In the genomic region with DNA sequence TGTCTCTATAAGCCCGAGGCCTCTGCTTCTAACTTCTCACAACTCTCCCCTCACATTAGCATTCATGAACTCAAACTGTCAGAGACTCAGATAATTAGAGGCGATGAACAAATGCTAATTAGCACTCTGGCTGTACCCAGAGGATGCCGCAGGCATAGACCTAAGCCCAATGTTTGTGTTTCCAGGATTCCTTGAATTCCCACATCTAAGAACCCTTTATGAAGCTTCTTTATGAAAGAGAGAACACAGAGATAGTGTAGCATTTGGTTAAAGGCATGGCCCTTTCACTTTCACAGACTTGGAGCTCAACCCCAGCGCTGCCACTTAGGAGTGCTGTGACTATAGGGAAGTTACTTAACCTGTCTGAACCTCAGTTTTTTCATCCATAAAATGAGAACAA, we compare ENCODE assay signal across 19 cellular contexts.
DNase-seq lines count a peak whose midpoint lies in the region; ATAC-seq and TF ChIP-seq lines count a peak whose summit lies in the region.
"Had no signal": no experiment of that assay in that cellular context is flagged by ENCODE, and none has a peak within 500 bp of the region (broad histone marks: within the 10 kb centered on the region; RNA-seq: fewer than 3 reads in every experiment).

No MANE protein-coding gene starts in this region.

- no peak overlapping the region for H4K8ac ChIP-seq in H9 (replicated peaks; ENCODE audit: insufficient read length, low read depth, low read length)

- no peak overlapping the region for H3K4ac ChIP-seq in H9 (ENCODE audit: low read depth, low read length)

- peak overlapping the region; percentile 6 for H3K4me2 ChIP-seq in H9 (ENCODE audit: insufficient read depth, insufficient read length, low read length)
- peak overlapping the region; percentile 31 for H3K4me2 ChIP-seq in neural progenitor cell
- H3K4me2 ChIP-seq: BLaER1 treated with 17β-estradiol and CSF1 and Interleukin-3, amounts not matched to agents 10 nM and 100 nM had no signal

- no peak overlapping the region for H3K56ac ChIP-seq in H9 (ENCODE audit: insufficient read length, low read depth, low read length)

- H2BK5ac ChIP-seq in H9 (ENCODE audit: insufficient read length, low read length), result no peak overlapping the region

- CTCF ChIA-PET in WTC11 (lab: Charles Lee), result interaction anchor here (0.6 to 3.5 kb wide), 6 partner anchors 8 to 414 kb away, joined by 3 to 17 read pairs (median 4); no protein-coding TSS in a partner anchor

- no peak overlapping the region for H3K18ac ChIP-seq in H9 (ENCODE audit: insufficient read length, low read depth, low read length)

- H3K4me3 Mint-ChIP-seq in H9 (peak overlapping the region in 1 of 2 experiments; percentile 47; a peak in 1 of 5 replicates), WTC11 (no peak overlapping the region), neural progenitor cell (no peak overlapping the region)
- no peak overlapping the region for H3K4me3 Mint-ChIP-seq in stimulated activated memory B cell treated with anti-CD40 and anti-IgM and Interleukin-4, amounts not matched to agents 10 μg/mL and 1 μg/mL and 100 μg/mL, for 72 hours
- H3K4me3 Mint-ChIP-seq: CD4-positive, alpha-beta T cell had no signal

- peaks cover 6% of the 10 kb centered on the region for H3K4me1 ChIP-seq in H9 (ENCODE audit: insufficient read depth, low read length)
- H3K4me1 ChIP-seq in iPS-15b (ENCODE audit: control insufficient read depth, insufficient read depth, low read length), result peaks cover 11% of the 10 kb centered on the region
- H3K4me1 ChIP-seq in neural progenitor cell, result peaks cover 15% of the 10 kb centered on the region
- H3K4me1 ChIP-seq: BLaER1 treated with 17β-estradiol and CSF1 and Interleukin-3, amounts not matched to agents 10 nM and 100 nM had no signal

- H3K9me3 Mint-ChIP-seq in H9 (no peaks in the 10 kb centered on the region; a peak in 1 of 5 replicates), WTC11 (peaks cover 8% of the 10 kb centered on the region), neural progenitor cell (no peaks in the 10 kb centered on the region)
- H3K9me3 Mint-ChIP-seq in stimulated activated memory B cell treated with anti-CD40 and anti-IgM and Interleukin-4, amounts not matched to agents 10 μg/mL and 1 μg/mL and 100 μg/mL, for 72 hours, result no peaks in the 10 kb centered on the region

- H2BK20ac ChIP-seq in H9 (ENCODE audit: low read depth, low read length, poor library complexity, severe bottlenecking), result peak overlapping the region; percentile 15

- no peak overlapping the region; a peak in 2 of 7 replicates for H3K27ac Mint-ChIP-seq in H9
- H3K27ac Mint-ChIP-seq in WTC11, result no peak overlapping the region
- no peak overlapping the region for H3K27ac Mint-ChIP-seq in neural progenitor cell
- no peak overlapping the region for H3K27ac Mint-ChIP-seq in stimulated activated memory B cell treated with anti-CD40 and anti-IgM and Interleukin-4, amounts not matched to agents 10 μg/mL and 1 μg/mL and 100 μg/mL, for 72 hours
- H3K27ac Mint-ChIP-seq: CD4-positive, alpha-beta T cell had no signal

- H3K23me2 ChIP-seq in H9 (ENCODE audit: insufficient read length, low read depth, low read length, poor library complexity, severe bottlenecking), result no peaks in the 10 kb centered on the region

- H4K20me1 ChIP-seq in H9 (ENCODE audit: control insufficient read depth, insufficient read depth, insufficient read length) (no peaks in the 10 kb centered on the region), neural progenitor cell (ENCODE audit: low read depth) (no peaks in the 10 kb centered on the region)
- H4K20me1 ChIP-seq: BLaER1 treated with 17β-estradiol and CSF1 and Interleukin-3, amounts not matched to agents 10 nM and 100 nM had no signal

- peaks cover 10% of the 10 kb centered on the region for H3K36me3 ChIP-seq in iPS-15b (ENCODE audit: control insufficient read depth, insufficient read depth, low read length)
- H3K36me3 ChIP-seq in neural progenitor cell, result no peaks in the 10 kb centered on the region
- H3K36me3 ChIP-seq: BLaER1 treated with 17β-estradiol and CSF1 and Interleukin-3, amounts not matched to agents 10 nM and 100 nM had no signal

- H3K4me1 Mint-ChIP-seq in H9 (peaks cover 13 to 14% of the 10 kb centered on the region in 2 experiments), WTC11 (peaks cover 21% of the 10 kb centered on the region), neural progenitor cell (peaks cover 4% of the 10 kb centered on the region)
- H3K4me1 Mint-ChIP-seq in stimulated activated memory B cell treated with anti-CD40 and anti-IgM and Interleukin-4, amounts not matched to agents 10 μg/mL and 1 μg/mL and 100 μg/mL, for 72 hours, result no peaks in the 10 kb centered on the region

- H3K9ac ChIP-seq in H9 (ENCODE audit: extremely low read depth, insufficient read length, low read length), result no peak overlapping the region
- no peak overlapping the region for H3K9ac ChIP-seq in iPS-15b (ENCODE audit: low read depth, low read length)
- H3K9ac ChIP-seq in neural progenitor cell, result no peak overlapping the region
- H3K9ac ChIP-seq: BLaER1 treated with 17β-estradiol and CSF1 and Interleukin-3, amounts not matched to agents 10 nM and 100 nM had no signal

- H3K4me3 ChIP-seq in iPS-15b (ENCODE audit: low read depth, low read length), result peak overlapping the region; percentile 3
- H3K4me3 ChIP-seq in neural progenitor cell, result no peak overlapping the region
- H3K4me3 ChIP-seq: BLaER1 treated with 17β-estradiol and CSF1 and Interleukin-3, amounts not matched to agents 10 nM and 100 nM had no signal

- no peak overlapping the region for H4K91ac ChIP-seq in H9 (ENCODE audit: insufficient read length, low read depth, low read length)

- no peak overlapping the region for H3T11ph ChIP-seq in H9 (ENCODE audit: low read length)

- POLR2A ChIA-PET in WTC11 (lab: Charles Lee), result interaction anchor here (1.2 to 1.7 kb wide), 2 partner anchors 10 to 12 kb away, joined by 4 to 10 read pairs; no protein-coding TSS in a partner anchor

- H4K5ac ChIP-seq in H9 (ENCODE audit: insufficient read length, low read depth, low read length), result no peak overlapping the region

- H2AK5ac ChIP-seq in H9 (ENCODE audit: insufficient read length, low read length), result no peak overlapping the region

- H3K79me1 ChIP-seq in H9 (ENCODE audit: insufficient read depth, low read depth, low read length, poor library complexity, severe bottlenecking), result no peaks in the 10 kb centered on the region

- 0 out of 2 replicates have a peak, but pooled peaks cover 1% of the 10 kb centered on the region for H3K27me3 Mint-ChIP-seq in H9 (ENCODE audit: low read depth)
- no peaks in the 10 kb centered on the region for H3K27me3 Mint-ChIP-seq in WTC11 (ENCODE audit: low read depth)
- peaks cover 3% of the 10 kb centered on the region for H3K27me3 Mint-ChIP-seq in neural progenitor cell (ENCODE audit: insufficient read depth, low read depth)
- peaks cover 12% of the 10 kb centered on the region for H3K27me3 Mint-ChIP-seq in stimulated activated memory B cell treated with anti-CD40 and anti-IgM and Interleukin-4, amounts not matched to agents 10 μg/mL and 1 μg/mL and 100 μg/mL, for 72 hours

- no peak overlapping the region for H2BK15ac ChIP-seq in H9 (ENCODE audit: low read depth, low read length)

- H3K23ac ChIP-seq in H9 (ENCODE audit: insufficient read length, low read depth, low read length), result no peak overlapping the region

- no peak overlapping the region for H2BK12ac ChIP-seq in H9 (ENCODE audit: insufficient read length, low read depth, low read length)

- H3K27ac ChIP-seq in H9 (ENCODE audit: insufficient read length, low read depth, low read length) (peak overlapping the region; percentile 83), neural progenitor cell (no peak overlapping the region)
- H3K27ac ChIP-seq: BLaER1 treated with 17β-estradiol and CSF1 and Interleukin-3, amounts not matched to agents 10 nM and 100 nM; RWPE1 had no signal

- ATAC-seq in WTC11, result peak; percentile 90
- no peak for ATAC-seq in GM19023 (IDR thresholded peaks at IDR 0.05; ENCODE audit: unreplicated experiment)
- no peak for ATAC-seq in stimulated activated memory B cell treated with anti-CD40 and anti-IgM and Interleukin-4, amounts not matched to agents 10 μg/mL and 1 μg/mL and 100 μg/mL, for 72 hours
- ATAC-seq in GM21737 (IDR thresholded peaks at IDR 0.05; ENCODE audit: unreplicated experiment), result no peak
- ATAC-seq: Panc1 had no signal

- peaks cover 13% of the 10 kb centered on the region; the same call in 1 of the 2 replicates for H3K79me2 ChIP-seq in H9 (ENCODE audit: insufficient read depth, low read length)
- no peaks in the 10 kb centered on the region for H3K79me2 ChIP-seq in neural progenitor cell (ENCODE audit: low read depth)

- H3K27me3 ChIP-seq in H9 (ENCODE audit: insufficient read depth, low read length) (no peaks in the 10 kb centered on the region), iPS-15b (ENCODE audit: control insufficient read depth, insufficient read depth, low read length) (no peaks in the 10 kb centered on the region), neural progenitor cell (no peaks in the 10 kb centered on the region)
- H3K27me3 ChIP-seq: BLaER1 treated with 17β-estradiol and CSF1 and Interleukin-3, amounts not matched to agents 10 nM and 100 nM had no signal

- no CpG with 5 or more reads among the region's 4 CpGs for WGBS in H9 (ENCODE audit: extremely low coverage, insufficient read length, low lambda C conversion rate)

- no peak for TF ChIP-seq CTCF in H9 (conservative IDR thresholded peaks at IDR 0.05)
- no peak for TF ChIP-seq CTCF in WTC11 (IDR thresholded peaks at IDR 0.05)
- no peak for TF ChIP-seq CTCF in neural progenitor cell (IDR thresholded peaks at IDR 0.05)

- H2AFZ ChIP-seq in H9 (ENCODE audit: low read length), result no peak overlapping the region
- peak overlapping the region; percentile 7 for H2AFZ ChIP-seq in neural progenitor cell (replicated peaks)

- DNase-seq in H9 (peak; percentile 50), WTC11 (ENCODE audit: low spot score) (no peak), neural progenitor cell (ENCODE audit: low spot score) (peak; percentile 57), SK-N-DZ (ENCODE audit: low spot score) (no peak)
- DNase-seq: CD4-positive, alpha-beta T cell; NCI-H1092; NCI-H1417 treated with DMSO at 0.1 percent for 48 hours; NCI-H1694 treated with DMSO at 0.1 percent for 48 hours; NCI-H2081; NCI-H2227 treated with DMSO at 0.1 percent for 48 hours; NCI-H526 treated with DMSO at 0.1 percent for 48 hours; SHP77 had no signal

- H3K36me3 Mint-ChIP-seq in H9 (ENCODE audit: insufficient read depth in 1 of 3, low read depth in 3 of 3) (peaks cover under 1 to 4% (median 4%) of the 10 kb centered on the region in 3 experiments; a peak in 4 of 7 replicates), WTC11 (peaks cover 37% of the 10 kb centered on the region), neural progenitor cell (no peaks in the 10 kb centered on the region)
- H3K36me3 Mint-ChIP-seq in stimulated activated memory B cell treated with anti-CD40 and anti-IgM and Interleukin-4, amounts not matched to agents 10 μg/mL and 1 μg/mL and 100 μg/mL, for 72 hours, result no peaks in the 10 kb centered on the region

- no peaks in the 10 kb centered on the region for H3K9me3 ChIP-seq in H9 (ENCODE audit: control insufficient read depth, low read depth, low read length)
- H3K9me3 ChIP-seq in iPS-15b (ENCODE audit: control insufficient read depth, insufficient read depth, low read length), result no peaks in the 10 kb centered on the region
- H3K9me3 ChIP-seq in neural progenitor cell (ENCODE audit: low read depth), result no peaks in the 10 kb centered on the region
- H3K9me3 ChIP-seq: BLaER1 treated with 17β-estradiol and CSF1 and Interleukin-3, amounts not matched to agents 10 nM and 100 nM had no signal

- H2BK120ac ChIP-seq in H9 (ENCODE audit: low read depth, low read length, poor library complexity, severe bottlenecking), result no peak overlapping the region

- no peak overlapping the region for H3K14ac ChIP-seq in H9 (ENCODE audit: insufficient read depth, low read length)

- H3F3A ChIP-seq in neural progenitor cell (ENCODE audit: low read depth), result peaks cover 7% of the 10 kb centered on the region

Comparison
In these comparisons a context has a peak if more than half of its experiments do, and no peak if none do; other contexts are left out.
1. DNase-seq: peak in H9 (single experiment) and neural progenitor cell (single experiment); none in WTC11 (single experiment) and SK-N-DZ (single experiment).